13 cellular contexts compared by ENCODE assay signal in the genomic region with DNA sequence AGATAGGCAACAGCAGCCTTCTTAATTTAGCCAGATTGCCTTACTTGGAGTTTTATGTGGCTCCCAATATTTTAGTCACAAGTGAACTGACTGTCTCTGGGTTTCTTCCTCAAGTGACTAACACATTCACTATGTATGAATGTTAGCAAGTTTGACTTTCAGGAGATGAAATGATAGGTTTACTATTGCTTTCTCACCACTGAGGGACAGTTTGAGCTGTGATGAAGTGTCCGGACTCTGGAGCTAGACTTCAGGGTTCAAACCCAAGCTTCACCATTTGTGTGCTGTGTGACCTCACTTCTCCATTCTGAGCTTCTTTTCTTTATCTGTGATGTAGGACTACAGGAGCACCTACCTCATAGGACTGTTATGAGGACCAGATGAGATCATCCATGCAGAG. TPM values are rescaled to one million over a fixed set of nuclear protein-coding genes. Genes with fewer than 3 reads are reported as not detected.
DNase-seq lines count a peak whose midpoint lies in the region; ATAC-seq, FAIRE-seq and TF ChIP-seq lines count a peak whose summit lies in the region.
"Had no signal": no experiment of that assay in that cellular context is flagged by ENCODE, and none has a peak within 500 bp of the region (broad histone marks: within the 10 kb centered on the region; RNA-seq: fewer than 3 reads in every experiment).

No MANE protein-coding gene starts in this region.

- no peak for DNase-seq in AG04450 (ENCODE audit: low read depth, low spot score)
- peak; percentile 38 for DNase-seq in HTR-8/SVneo (ENCODE audit: insufficient read length, low spot score)
- peak; percentile 81 for DNase-seq in bronchial epithelial cell (ENCODE audit: low read depth)
- no peak for DNase-seq in mucosa of descending colon
- no peak for DNase-seq in DMS153 treated with DMSO at 0.1 percent for 48 hours (lab: John Stamatoyannopoulos, UW; ENCODE audit: unreplicated experiment)
- no peak for DNase-seq in HuH-7 (ENCODE audit: low spot score)
- no peak for DNase-seq in stimulated activated naive B cell treated with anti-CD40 and anti-IgM and Interleukin-4, amounts not matched to agents 10 μg/mL and 1 μg/mL and 100 μg/mL, for 72 hours
- DNase-seq in NOMO-1 treated with dmso at 0.1 percent for 144 hours (lab: John Stamatoyannopoulos, UW; ENCODE audit: unreplicated experiment), result no peak
- DNase-seq: activated CD4-positive, alpha-beta memory T cell treated with anti-CD3 and anti-CD28 coated beads, Interleukin-2, amount 10 ng/mL, durations not matched to agents 7 days and 5 days; CD4-positive, alpha-beta memory T cell; NCI-H1105 treated with DMSO at 0.1 percent for 48 hours; nephron progenitor cell had no signal

- intact Hi-C loops in mucosa of descending colon (cut with DNase I, micrococcal nuclease), result no loop called here

- H3K9me3 ChIP-seq in AG04450 (ENCODE audit: control insufficient read depth, insufficient read depth, low read length) (no peaks in the 10 kb centered on the region), mucosa of descending colon (no peaks in the 10 kb centered on the region)

- H3K9me3 Mint-ChIP-seq in stimulated activated naive B cell treated with anti-CD40 and anti-IgM and Interleukin-4, amounts not matched to agents 10 μg/mL and 1 μg/mL and 100 μg/mL, for 72 hours, result no peaks in the 10 kb centered on the region
- H3K9me3 Mint-ChIP-seq: activated CD4-positive, alpha-beta memory T cell treated with anti-CD3 and anti-CD28 coated beads, Interleukin-2, amount 10 ng/mL, durations not matched to agents 7 days and 5 days; activated naive CD4-positive, alpha-beta T cell treated with anti-CD3 and anti-CD28 coated beads, Interleukin-2, amount 50 U/mL, for 24 hours; CD4-positive, alpha-beta memory T cell; nephron progenitor cell had no signal

- H3K36me3 Mint-ChIP-seq in stimulated activated naive B cell treated with anti-CD40 and anti-IgM and Interleukin-4, amounts not matched to agents 10 μg/mL and 1 μg/mL and 100 μg/mL, for 72 hours, result peaks cover 38% of the 10 kb centered on the region in 2 donors

- H3K27ac ChIP-seq in AG04450 (ENCODE audit: low read depth, low read length), result peak overlapping the region; percentile 79

- H3K27me3 Mint-ChIP-seq in stimulated activated naive B cell treated with anti-CD40 and anti-IgM and Interleukin-4, amounts not matched to agents 10 μg/mL and 1 μg/mL and 100 μg/mL, for 72 hours, result no peaks in the 10 kb centered on the region
- H3K27me3 Mint-ChIP-seq: activated CD4-positive, alpha-beta memory T cell treated with anti-CD3 and anti-CD28 coated beads, Interleukin-2, amount 10 ng/mL, durations not matched to agents 7 days and 5 days; activated naive CD4-positive, alpha-beta T cell treated with anti-CD3 and anti-CD28 coated beads, Interleukin-2, amount 50 U/mL, for 24 hours; CD4-positive, alpha-beta memory T cell had no signal

- POLR2A ChIA-PET in AG04450 (lab: Yijun Ruan, JAX), result interaction anchor here (0.7 to 1.2 kb wide), 2 partner anchors 8 to 68 kb away, joined by 3 read pairs; partner anchors contain the start of gene DHX35

- H3K27me3 ChIP-seq in AG04450 (ENCODE audit: control insufficient read depth, insufficient read depth, low read length), result no peaks in the 10 kb centered on the region
- no peaks in the 10 kb centered on the region for H3K27me3 ChIP-seq in bronchial epithelial cell (ENCODE audit: control insufficient read depth, insufficient read depth, low read length)

- ATAC-seq in mucosa of descending colon, result peak; percentile 34
- no peak for ATAC-seq in stimulated activated naive B cell treated with anti-CD40 and anti-IgM and Interleukin-4, amounts not matched to agents 10 μg/mL and 1 μg/mL and 100 μg/mL, for 72 hours (replicated peaks)

- H3K4me1 Mint-ChIP-seq in stimulated activated naive B cell treated with anti-CD40 and anti-IgM and Interleukin-4, amounts not matched to agents 10 μg/mL and 1 μg/mL and 100 μg/mL, for 72 hours, result peaks cover 17 to 28% of the 10 kb centered on the region in 2 donors
- H3K4me1 Mint-ChIP-seq: nephron progenitor cell had no signal

- FAIRE-seq in HTR-8/SVneo (lab: Jason Lieb, UNC) (no peak), bronchial epithelial cell (lab: Jason Lieb, UNC) (peak; percentile 32)

- H3K27ac Mint-ChIP-seq in stimulated activated naive B cell treated with anti-CD40 and anti-IgM and Interleukin-4, amounts not matched to agents 10 μg/mL and 1 μg/mL and 100 μg/mL, for 72 hours, result no peak overlapping the region
- H3K27ac Mint-ChIP-seq: activated CD4-positive, alpha-beta memory T cell treated with anti-CD3 and anti-CD28 coated beads, Interleukin-2, amount 10 ng/mL, durations not matched to agents 7 days and 5 days; CD4-positive, alpha-beta memory T cell; nephron progenitor cell had no signal

- no peak overlapping the region for H3K4me3 ChIP-seq in AG04450 (ENCODE audit: low read depth, low read length)
- H3K4me3 ChIP-seq in bronchial epithelial cell (ENCODE audit: low read depth, low read length), result no peak overlapping the region
- no peak overlapping the region for H3K4me3 ChIP-seq in mucosa of descending colon

- CTCF ChIA-PET in AG04450 (lab: Charles Lee), result interaction anchor here (0.5 to 1.4 kb wide), 5 partner anchors 8 to 80 kb away, joined by 3 to 6 read pairs (median 5); partner anchors contain the start of genes DHX35 and FAM83D

- TF ChIP-seq CTCF in AG04450 (IDR thresholded peaks at IDR 0.05; ENCODE audit: low read depth, low read length) (no peak), bronchial epithelial cell (IDR thresholded peaks at IDR 0.05; ENCODE audit: insufficient read depth, low read length, severe bottlenecking) (no peak), mucosa of descending colon (IDR thresholded peaks at IDR 0.05) (no peak)

- H3K4me3 Mint-ChIP-seq in stimulated activated naive B cell treated with anti-CD40 and anti-IgM and Interleukin-4, amounts not matched to agents 10 μg/mL and 1 μg/mL and 100 μg/mL, for 72 hours, result no peak overlapping the region
- H3K4me3 Mint-ChIP-seq: activated CD4-positive, alpha-beta memory T cell treated with anti-CD3 and anti-CD28 coated beads, Interleukin-2, amount 10 ng/mL, durations not matched to agents 7 days and 5 days; activated naive CD4-positive, alpha-beta T cell treated with anti-CD3 and anti-CD28 coated beads, Interleukin-2, amount 50 U/mL, for 24 hours; CD4-positive, alpha-beta memory T cell; nephron progenitor cell had no signal

- H3K36me3 ChIP-seq in bronchial epithelial cell (ENCODE audit: control insufficient read depth, insufficient read depth, low read length) (no peaks in the 10 kb centered on the region), mucosa of descending colon (ENCODE audit: low read depth) (no peaks in the 10 kb centered on the region)

- peaks cover 18% of the 10 kb centered on the region for H3K4me1 ChIP-seq in mucosa of descending colon (ENCODE audit: low read depth)

RNA-seq across cellular contexts. Expression of gene DHX35, which starts 8.2 kb away (rescaled TPM):
- polyA plus RNA-seq in AG04450 (2011; rRNA removed), result 13.5 and 14.4 TPM in 2 replicates
- 12.4 and 13.2 TPM in 2 replicates for polyA minus RNA-seq in AG04450 (2011; rRNA and poly(A)+ RNA removed)
- total RNA-seq in bronchial epithelial cell, result 7.4 and 8.2 TPM in 2 replicates
- total RNA-seq in mucosa of descending colon, result 10 to 100 TPM; 14.8 to 16.4 (median 16.3) TPM

RNA-seq across cellular contexts. Expression of gene FAM83D, which starts 44.1 kb away (rescaled TPM):
- 10.5 and 14.9 TPM in 2 replicates for polyA plus RNA-seq in AG04450 (2011; rRNA removed)
- 9.9 and 10.3 TPM in 2 replicates for polyA minus RNA-seq in AG04450 (2011; rRNA and poly(A)+ RNA removed)
- 2.6 and 5.1 TPM in 2 replicates for total RNA-seq in bronchial epithelial cell
- 10 to 100 TPM in 2 of 3 donors, 1 to 10 TPM in 1; 3.4 to 13.9 (median 13.1) TPM for total RNA-seq in mucosa of descending colon

Comparison
In these comparisons a context has a peak if more than half of its experiments do, and no peak if none do; other contexts are left out.
1. DNase-seq: peak in HTR-8/SVneo (single experiment) and bronchial epithelial cell (single experiment); none in AG04450 (single experiment), mucosa of descending colon (0 of 3), DMS153 treated with DMSO at 0.1 percent for 48 hours (single experiment), HuH-7 (single experiment), stimulated activated naive B cell treated with anti-CD40 and anti-IgM and Interleukin-4, amounts not matched to agents 10 μg/mL and 1 μg/mL and 100 μg/mL, for 72 hours (single experiment) and NOMO-1 treated with dmso at 0.1 percent for 144 hours (single experiment).